In the genomic region with DNA sequence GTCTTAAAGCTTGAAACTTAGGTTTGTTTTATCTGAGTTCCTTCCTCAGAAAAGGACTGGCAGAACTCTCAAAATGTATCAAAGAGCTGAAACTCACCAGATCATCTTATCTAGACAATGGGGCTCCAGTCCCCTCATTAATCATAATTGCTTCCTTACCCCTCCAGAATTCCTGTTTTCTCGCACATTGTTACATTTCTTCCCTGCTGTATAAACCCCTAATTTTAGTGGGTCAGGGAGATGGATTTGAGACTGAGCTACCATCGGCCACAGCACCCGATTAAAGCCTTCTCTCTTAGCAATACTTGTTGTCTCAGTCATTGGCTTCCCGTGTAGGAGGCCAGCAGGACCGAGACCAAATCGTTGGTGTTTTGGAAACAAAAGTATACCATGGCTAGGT, we compare ENCODE assay signal across 23 cellular contexts.
DNase-seq lines count a peak whose midpoint lies in the region; ATAC-seq, FAIRE-seq and TF ChIP-seq lines count a peak whose summit lies in the region.
"Had no signal": no experiment of that assay in that cellular context is flagged by ENCODE, and none has a peak within 500 bp of the region (broad histone marks: within the 10 kb centered on the region; RNA-seq: fewer than 3 reads in every experiment).

No MANE protein-coding gene starts in this region.

- H3K36me3 ChIP-seq in HepG2 (replicated peaks in 1 of 2; ENCODE audit: control insufficient read depth in 1 of 2, insufficient read depth in 2 of 2, low read length in 2 of 2) (no peaks in the 10 kb centered on the region), right lobe of liver (no peaks in the 10 kb centered on the region), IMR-90 (ENCODE audit: control insufficient read depth, insufficient read depth, low read length) (no peaks in the 10 kb centered on the region)
- H3K36me3 ChIP-seq: BLaER1 treated with 17β-estradiol and CSF1 and Interleukin-3, amounts not matched to agents 10 nM and 100 nM had no signal

- no peak for FAIRE-seq in HepG2 (lab: Jason Lieb, UNC)
- FAIRE-seq: A549, D721Med, G401.6, GM12878, GM12892, GM18507 had no signal

- H3K14ac ChIP-seq in IMR-90 (replicated peaks; ENCODE audit: low read depth, low read length): no peak overlapping the region

- ATAC-seq in HepG2 (no peak), right lobe of liver (no peak), IMR-90 (ENCODE audit: low read depth) (no peak), GM21423 (IDR thresholded peaks at IDR 0.05; ENCODE audit: unreplicated experiment) (no peak)
- ATAC-seq: A549; CD8-positive, alpha-beta T cell; GM12878 had no signal

- in situ Hi-C loops in HepG2 (cut with HindIII; ENCODE audit: extremely low pct_ligation_motif_present, low pct_unique_long_range_greater_than_20kb): no loop called here
- in situ Hi-C loops in IMR-90 (cut with MboI; ENCODE audit: low sequenced_read_pairs): no loop called here

- H3K9me3 ChIP-seq in HepG2 (ENCODE audit: low read length): peaks cover 6% of the 10 kb centered on the region
- no peaks in the 10 kb centered on the region for H3K9me3 ChIP-seq in right lobe of liver
- peaks cover 3% of the 10 kb centered on the region for H3K9me3 ChIP-seq in IMR-90 (ENCODE audit: control insufficient read depth, insufficient read depth, low read length)
- H3K9me3 ChIP-seq: A549 had no signal

- H2BK15ac ChIP-seq in IMR-90 (ENCODE audit: low read depth, low read length): peak overlapping the region; percentile 60; the same call in 1 of the 3 replicates

- H4K91ac ChIP-seq in IMR-90 (ENCODE audit: insufficient read depth, low read depth, low read length): no peak overlapping the region

- H3K4me3 Mint-ChIP-seq in osteocyte (ENCODE audit: unreplicated experiment): no peak overlapping the region
- H3K4me3 Mint-ChIP-seq: B cell; CD4-positive, alpha-beta T cell; CD8-positive, alpha-beta T cell had no signal

- H3K18ac ChIP-seq in IMR-90 (ENCODE audit: low read depth, low read length): no peak overlapping the region

- H3K9me1 ChIP-seq in IMR-90 (ENCODE audit: insufficient read depth, low read length): no peaks in the 10 kb centered on the region; the same call in 1 of the 2 replicates

- H2AK9ac ChIP-seq in IMR-90 (replicated peaks; ENCODE audit: low read depth, low read length, poor library complexity): no peak overlapping the region

- peaks cover 4% of the 10 kb centered on the region for H3K36me3 Mint-ChIP-seq in osteocyte (ENCODE audit: unreplicated experiment)
- H3K36me3 Mint-ChIP-seq: CD8-positive, alpha-beta T cell had no signal

- H3K4me1 ChIP-seq in HepG2 (ENCODE audit: insufficient read depth, low read length) (peaks cover 24% of the 10 kb centered on the region), right lobe of liver (peaks cover 0 to 17% (median 0%) of the 10 kb centered on the region in 4 donors), IMR-90 (ENCODE audit: control insufficient read depth, insufficient read depth, low read length) (peaks cover 12% of the 10 kb centered on the region)
- H3K4me1 ChIP-seq: Caco-2 had no signal

- H3K4me1 Mint-ChIP-seq in osteocyte (ENCODE audit: unreplicated experiment): peaks cover 24% of the 10 kb centered on the region

- BruUV-seq in HepG2 (replicated peaks; lab: Mats Ljungman, UMichigan) (no TSS peak), IMR-90 (replicated peaks; lab: Mats Ljungman, UMichigan) (no TSS peak)

- H2AFZ ChIP-seq in HepG2 (ENCODE audit: low read length): no peak overlapping the region
- no peak overlapping the region for H2AFZ ChIP-seq in IMR-90 (replicated peaks; ENCODE audit: low read length, poor library complexity)

- H3K4me2 ChIP-seq in HepG2 (ENCODE audit: low read depth, low read length): no peak overlapping the region
- H3K4me2 ChIP-seq in IMR-90 (ENCODE audit: low read depth, low read length): no peak overlapping the region
- H3K4me2 ChIP-seq: A549; BLaER1 treated with 17β-estradiol and CSF1 and Interleukin-3, amounts not matched to agents 10 nM and 100 nM had no signal

- no peak overlapping the region for H3K27ac ChIP-seq in HepG2 (ENCODE audit: extremely low read length, insufficient read depth, low read length)
- H3K27ac ChIP-seq in right lobe of liver: no peak overlapping the region
- no peak overlapping the region for H3K27ac ChIP-seq in IMR-90 (ENCODE audit: insufficient read depth, low read length)
- H3K27ac ChIP-seq: 22Rv1; A549; BLaER1 treated with 17β-estradiol and CSF1 and Interleukin-3, amounts not matched to agents 10 nM and 100 nM; C4-2B had no signal

- H3K23ac ChIP-seq in IMR-90 (ENCODE audit: low read depth, low read length): no peak overlapping the region

- POLR2A ChIA-PET in HepG2 (lab: Yijun Ruan, JAX) (no interaction called here), IMR-90 (lab: Charles Lee; ENCODE audit: unreplicated experiment) (no interaction called here)

- no peak overlapping the region for H2AK5ac ChIP-seq in IMR-90 (ENCODE audit: low read depth, low read length)

- H3K27me3 Mint-ChIP-seq in osteocyte (ENCODE audit: unreplicated experiment): no peaks in the 10 kb centered on the region
- H3K27me3 Mint-ChIP-seq: CD4-positive, alpha-beta T cell had no signal

- TF ChIP-seq RAD21 in HepG2 (CRISPR knock-in tag; IDR thresholded peaks at IDR 0.05) (no peak), IMR-90 (IDR thresholded peaks at IDR 0.05; ENCODE audit: low read length) (no peak)

- no peak overlapping the region for H3K9ac ChIP-seq in HepG2 (ENCODE audit: insufficient read depth, low read depth, low read length)
- no peak overlapping the region for H3K9ac ChIP-seq in IMR-90 (ENCODE audit: low read depth, low read length)
- H3K9ac ChIP-seq: BLaER1 treated with 17β-estradiol and CSF1 and Interleukin-3, amounts not matched to agents 10 nM and 100 nM had no signal

- CTCF ChIA-PET in HepG2 (lab: Yijun Ruan, JAX; ENCODE audit: low intra/inter-chr PET ratio, low total read pairs) (no interaction called here), IMR-90 (lab: Yijun Ruan, JAX) (interaction anchor here (0.7 kb wide), 1 partner anchor 32 kb away, joined by 4 read pairs; no protein-coding TSS in a partner anchor)

- peak overlapping the region; percentile 56 for H3K27ac Mint-ChIP-seq in osteocyte (ENCODE audit: unreplicated experiment)
- H3K27ac Mint-ChIP-seq: B cell; CD4-positive, alpha-beta T cell; CD8-positive, alpha-beta T cell had no signal

- no peak overlapping the region for H2BK120ac ChIP-seq in IMR-90 (ENCODE audit: low read depth, low read length)

- no peaks in the 10 kb centered on the region for H3K79me1 ChIP-seq in IMR-90 (ENCODE audit: low read depth in 1 of 2, low read length in 2 of 2)

- TF ChIP-seq EP300 in HepG2 (IDR thresholded peaks at IDR 0.05; ENCODE audit: low read depth in 2 of 2, low read length in 2 of 2) (no peak), HepG2 (CRISPR knock-in tag; IDR thresholded peaks at IDR 0.05; ENCODE audit: borderline replicate concordance) (no peak)

- intact Hi-C loops in HepG2 (cut with micrococcal nuclease; ENCODE audit: unreplicated experiment): no loop called here
- intact Hi-C loops in right lobe of liver (cut with DNase I): no loop called here
- intact Hi-C loops in IMR-90 (cut with micrococcal nuclease): no loop called here

- no peak overlapping the region for H4K8ac ChIP-seq in IMR-90 (ENCODE audit: low read depth in 2 of 2, low read length in 2 of 2)

- no peak overlapping the region for H3K4me3 ChIP-seq in HepG2 (replicated peaks in 1 of 3; ENCODE audit: insufficient read depth in 1 of 3, low read depth in 2 of 3, low read length in 3 of 3)
- H3K4me3 ChIP-seq in right lobe of liver: no peak overlapping the region
- no peak overlapping the region for H3K4me3 ChIP-seq in IMR-90 (ENCODE audit: insufficient read depth, low read depth, low read length)
- H3K4me3 ChIP-seq: A549; BLaER1 treated with 17β-estradiol and CSF1 and Interleukin-3, amounts not matched to agents 10 nM and 100 nM; GM12878 had no signal

- dilution Hi-C loops in IMR-90 (cut with HindIII; ENCODE audit: low sequenced_read_pairs, unreplicated experiment): no loop called here

- no peak overlapping the region for H3K56ac ChIP-seq in IMR-90 (ENCODE audit: extremely low read depth, insufficient read depth, low read length)

- H3K79me2 ChIP-seq in HepG2 (ENCODE audit: insufficient read depth, low read length): no peaks in the 10 kb centered on the region

- no peak overlapping the region for H3K4ac ChIP-seq in IMR-90 (ENCODE audit: low read depth, low read length)

- TF ChIP-seq POLR2A in HepG2 (IDR thresholded peaks at IDR 0.05; ENCODE audit: insufficient read depth in 1 of 2, low read depth in 2 of 2, low read length in 2 of 2) (no peak), right lobe of liver (IDR thresholded peaks at IDR 0.05) (no peak), IMR-90 (IDR thresholded peaks at IDR 0.05; ENCODE audit: low read depth, low read length) (no peak)

- DNase-seq in HepG2 (ENCODE audit: low spot score) (no peak), right lobe of liver (no peak), IMR-90 (no peak), osteocyte (ENCODE audit: extremely low spot score, unreplicated experiment) (no peak), mucosa of gallbladder (ENCODE audit: low spot score) (no peak)
- DNase-seq: AML-193; Caco-2; Calu3; CD4-positive, alpha-beta T cell; CD8-positive, alpha-beta T cell; DMS79 treated with DMSO at 0.1 percent for 48 hours; GF-D8 had no signal

- H4K5ac ChIP-seq in IMR-90 (ENCODE audit: low read depth, low read length): no peak overlapping the region

- H3K9me3 Mint-ChIP-seq in osteocyte (ENCODE audit: unreplicated experiment): peaks cover 10% of the 10 kb centered on the region

- H2BK5ac ChIP-seq in IMR-90 (ENCODE audit: low read depth, low read length, poor library complexity, severe bottlenecking): no peak overlapping the region

- no peak for TF ChIP-seq CTCF in HepG2 (CRISPR knock-in tag; IDR thresholded peaks at IDR 0.05)
- no peak for TF ChIP-seq CTCF in right lobe of liver (IDR thresholded peaks at IDR 0.05)
- TF ChIP-seq CTCF in IMR-90 (conservative IDR thresholded peaks at IDR 0.05; ENCODE audit: low read depth, low read length): no peak
- no peak for TF ChIP-seq CTCF in osteocyte (IDR thresholded peaks at IDR 0.05)

- H3K27me3 ChIP-seq in HepG2 (ENCODE audit: control insufficient read depth in 1 of 2, insufficient read depth in 2 of 2, low read length in 2 of 2) (no peaks in the 10 kb centered on the region; a peak in 1 of 5 replicates), right lobe of liver (no peaks in the 10 kb centered on the region), IMR-90 (ENCODE audit: control insufficient read depth, insufficient read depth, low read length) (no peaks in the 10 kb centered on the region)
- H3K27me3 ChIP-seq: BLaER1 treated with 17β-estradiol and CSF1 and Interleukin-3, amounts not matched to agents 10 nM and 100 nM had no signal

- H4K20me1 ChIP-seq in HepG2 (ENCODE audit: insufficient read depth, low read length): no peaks in the 10 kb centered on the region
- H4K20me1 ChIP-seq in IMR-90 (ENCODE audit: insufficient read depth, low read length): no peaks in the 10 kb centered on the region
- H4K20me1 ChIP-seq: BLaER1 treated with 17β-estradiol and CSF1 and Interleukin-3, amounts not matched to agents 10 nM and 100 nM had no signal

- WGBS in HepG2 (ENCODE audit: low lambda C conversion rate): 76% methylated on average over 6 of the region's 6 CpGs
- 86% methylated on average over 6 of the region's 6 CpGs for WGBS in right lobe of liver (ENCODE audit: insufficient coverage, low coverage, low lambda C conversion rate, missing lambda C conversion rate)
- no CpG with 5 or more reads among the region's 6 CpGs for WGBS in IMR-90 (ENCODE audit: extremely low coverage in 2 of 2, insufficient read length in 1 of 2), 2 experiments

- H2BK20ac ChIP-seq in IMR-90 (ENCODE audit: low read depth, low read length): no peak overlapping the region
